Comparison of ENCODE assay signal across 24 cellular contexts in genomic region chr12:94930216-94930654, GRCh38.
"Had no signal": no experiment of that assay in that cellular context is flagged by ENCODE, and none has a peak within 500 bp of the region (broad histone marks: within the 10 kb centered on the region; RNA-seq: fewer than 3 reads in every experiment).

No MANE protein-coding gene starts in this region.

- H3K27me3 Mint-ChIP-seq: activated CD4-positive, alpha-beta T cell treated with anti-CD3 and anti-CD28 coated beads for 36 hours; T-cell had no signal

- H3K36me3 Mint-ChIP-seq: T-cell had no signal

- DNase-seq: activated CD4-positive, alpha-beta memory T cell treated with anti-CD3 and anti-CD28 coated beads, Interleukin-2, amount 10 ng/mL, durations not matched to agents 7 days and 5 days; activated CD4-positive, alpha-beta T cell treated with anti-CD3 and anti-CD28 coated beads for 36 hours; activated CD4-positive, alpha-beta T cell treated with anti-CD3 and anti-CD28 coated beads, Interleukin-2, amount 50 U/mL, for 1 hour; activated naive CD4-positive, alpha-beta T cell treated with anti-CD3 and anti-CD28 coated beads, Interleukin-2, amount 50 U/mL, for 16 hours; activated naive CD8-positive, alpha-beta T cell treated with anti-CD3 and anti-CD28 coated beads, Interleukin-2, amount 10 ng/mL, durations not matched to agents 7 days and 5 days; adrenal gland; anterior cingulate cortex; MV-4-11; NCI-H1092 treated with DMSO at 0.1 percent for 48 hours; NCI-H1417 treated with DMSO at 0.1 percent for 48 hours; NCI-H1694; NCI-H2029 treated with DMSO at 0.1 percent for 48 hours; NCI-H2171 treated with DMSO at 0.1 percent for 48 hours; NCI-H226; NK-92 treated with Interleukin-12 subunit alpha and Interleukin-12 subunit beta, amount 100 ng/mL, for 24 hours; OCI-M1; RPMI8226; T-cell; T-helper 2 cell; WERI-Rb-1 had no signal

- H3K9ac ChIP-seq: KMS-11 had no signal

- H3K4me2 ChIP-seq: KMS-11 had no signal

- H3K4me3 Mint-ChIP-seq: activated CD4-positive, alpha-beta memory T cell treated with anti-CD3 and anti-CD28 coated beads, Interleukin-2, amount 10 ng/mL, durations not matched to agents 7 days and 5 days; activated CD4-positive, alpha-beta T cell treated with anti-CD3 and anti-CD28 coated beads for 36 hours; activated naive CD8-positive, alpha-beta T cell treated with anti-CD3 and anti-CD28 coated beads, Interleukin-2, amount 10 ng/mL, durations not matched to agents 7 days and 5 days; T-cell had no signal

- H3K36me3 ChIP-seq: adrenal gland, WERI-Rb-1 had no signal

- ATAC-seq: activated CD4-positive, alpha-beta T cell treated with anti-CD3 and anti-CD28 coated beads for 36 hours; Panc1; Right ventricle myocardium inferior; T-cell had no signal

- H3K4me3 ChIP-seq: adrenal gland, SK-N-MC had no signal

- H3K4me1 ChIP-seq: adrenal gland had no signal

- H3K27ac ChIP-seq: adrenal gland, KMS-11, SK-N-MC, WERI-Rb-1 had no signal

- H3K4me1 Mint-ChIP-seq: activated CD4-positive, alpha-beta memory T cell treated with anti-CD3 and anti-CD28 coated beads, Interleukin-2, amount 10 ng/mL, durations not matched to agents 7 days and 5 days; activated CD4-positive, alpha-beta T cell treated with anti-CD3 and anti-CD28 coated beads for 36 hours; activated naive CD8-positive, alpha-beta T cell treated with anti-CD3 and anti-CD28 coated beads, Interleukin-2, amount 10 ng/mL, durations not matched to agents 7 days and 5 days had no signal

- H3K9me3 Mint-ChIP-seq: activated CD4-positive, alpha-beta memory T cell treated with anti-CD3 and anti-CD28 coated beads, Interleukin-2, amount 10 ng/mL, durations not matched to agents 7 days and 5 days; activated naive CD8-positive, alpha-beta T cell treated with anti-CD3 and anti-CD28 coated beads, Interleukin-2, amount 10 ng/mL, durations not matched to agents 7 days and 5 days; T-cell had no signal

- H3K27ac Mint-ChIP-seq: activated CD4-positive, alpha-beta memory T cell treated with anti-CD3 and anti-CD28 coated beads, Interleukin-2, amount 10 ng/mL, durations not matched to agents 7 days and 5 days; activated CD4-positive, alpha-beta T cell treated with anti-CD3 and anti-CD28 coated beads for 36 hours; activated naive CD8-positive, alpha-beta T cell treated with anti-CD3 and anti-CD28 coated beads, Interleukin-2, amount 10 ng/mL, durations not matched to agents 7 days and 5 days; T-cell had no signal

- H3K27me3 ChIP-seq: adrenal gland had no signal

- H3K9me3 ChIP-seq: adrenal gland had no signal
